21 cellular contexts compared by ENCODE assay signal in genomic region chr3:125556314-125556713, GRCh38. TPM values are rescaled to one million over a fixed set of nuclear protein-coding genes. Genes with fewer than 3 reads are reported as not detected.
DNase-seq lines count a peak whose midpoint lies in the region; ATAC-seq and TF ChIP-seq lines count a peak whose summit lies in the region.
"Had no signal": no experiment of that assay in that cellular context is flagged by ENCODE, and none has a peak within 500 bp of the region (broad histone marks: within the 10 kb centered on the region; RNA-seq: fewer than 3 reads in every experiment).

No MANE protein-coding gene starts in this region.

- no peak overlapping the region for H3K9ac ChIP-seq in adipocyte (ENCODE audit: low read length)

- peaks cover 14 to 15% of the 10 kb centered on the region in 2 donors for H3K36me3 Mint-ChIP-seq in activated naive CD4-positive, alpha-beta T cell treated with anti-CD3 and anti-CD28 coated beads, Interleukin-2, amount 50 U/mL, for 72 hours
- peaks cover 62% of the 10 kb centered on the region for H3K36me3 Mint-ChIP-seq in stimulated activated effector memory CD8-positive, alpha-beta T cell treated with anti-CD3 and anti-CD28 coated beads, Interleukin-12 subunit alpha, Interleukin-12 subunit beta, amount 100 ng/mL, for 72 hours

- H3K4me1 Mint-ChIP-seq in stimulated activated effector memory CD8-positive, alpha-beta T cell treated with anti-CD3 and anti-CD28 coated beads, Interleukin-12 subunit alpha, Interleukin-12 subunit beta, amount 100 ng/mL, for 72 hours, result no peaks in the 10 kb centered on the region
- H3K4me1 Mint-ChIP-seq: activated B cell treated with CpG ODN at 0.5 μM for 24 hours; activated naive CD8-positive, alpha-beta T cell treated with anti-CD3 and anti-CD28 coated beads, Interleukin-2, amount 10 ng/mL, durations not matched to agents 7 days and 5 days; T-cell had no signal

- H3K9me3 ChIP-seq in adipocyte (ENCODE audit: control insufficient read depth, low read length), result no peaks in the 10 kb centered on the region
- H3K9me3 ChIP-seq in lower lobe of right lung, result no peaks in the 10 kb centered on the region
- H3K9me3 ChIP-seq: Caco-2, left lung, thyroid gland had no signal

- no peak overlapping the region for H3K4me3 Mint-ChIP-seq in stimulated activated effector memory CD8-positive, alpha-beta T cell treated with anti-CD3 and anti-CD28 coated beads, Interleukin-12 subunit alpha, Interleukin-12 subunit beta, amount 100 ng/mL, for 72 hours
- H3K4me3 Mint-ChIP-seq: activated B cell treated with CpG ODN at 0.5 μM for 24 hours; activated naive CD8-positive, alpha-beta T cell treated with anti-CD3 and anti-CD28 coated beads, Interleukin-2, amount 10 ng/mL, durations not matched to agents 7 days and 5 days; natural killer cell; T-cell had no signal

- TF ChIP-seq CTCF in foreskin fibroblast (IDR thresholded peaks at IDR 0.05; ENCODE audit: low read depth, low read length) (no peak), lower lobe of right lung (IDR thresholded peaks at IDR 0.05) (no peak)

- peak; percentile 47 to 57 for ATAC-seq in activated naive CD4-positive, alpha-beta T cell treated with anti-CD3 and anti-CD28 coated beads, Interleukin-2, amount 50 U/mL, for 72 hours
- ATAC-seq in stimulated activated effector memory CD8-positive, alpha-beta T cell treated with anti-CD3 and anti-CD28 coated beads, Interleukin-12 subunit alpha, Interleukin-12 subunit beta, amount 100 ng/mL, for 72 hours, result peak; percentile 34
- ATAC-seq in sciatic nerve (no peak), lower lobe of right lung (no peak)
- ATAC-seq: left lung, natural killer cell, T-cell had no signal

- H3K27me3 ChIP-seq in adipocyte (replicated peaks; ENCODE audit: control insufficient read depth, insufficient read depth, low read length) (no peaks in the 10 kb centered on the region), lower lobe of right lung (ENCODE audit: low read depth) (no peaks in the 10 kb centered on the region)
- H3K27me3 ChIP-seq: left lung, thyroid gland had no signal

- no peaks in the 10 kb centered on the region for H3K9me3 Mint-ChIP-seq in activated naive CD4-positive, alpha-beta T cell treated with anti-CD3 and anti-CD28 coated beads, Interleukin-2, amount 50 U/mL, for 72 hours
- H3K9me3 Mint-ChIP-seq in stimulated activated effector memory CD8-positive, alpha-beta T cell treated with anti-CD3 and anti-CD28 coated beads, Interleukin-12 subunit alpha, Interleukin-12 subunit beta, amount 100 ng/mL, for 72 hours, result no peaks in the 10 kb centered on the region
- H3K9me3 Mint-ChIP-seq: activated B cell treated with CpG ODN at 0.5 μM for 24 hours; activated naive CD8-positive, alpha-beta T cell treated with anti-CD3 and anti-CD28 coated beads, Interleukin-2, amount 10 ng/mL, durations not matched to agents 7 days and 5 days; natural killer cell; T-cell had no signal

- intact Hi-C loops in sciatic nerve (cut with DNase I), result no loop called here
- intact Hi-C loops in lower lobe of right lung (cut with DNase I), result no loop called here

- H3K4me3 ChIP-seq in adipocyte (ENCODE audit: low read length) (no peak overlapping the region), foreskin fibroblast (ENCODE audit: low read depth in 1 of 2, low read length in 2 of 2) (no peak overlapping the region), lower lobe of right lung (no peak overlapping the region)
- H3K4me3 ChIP-seq: coronary artery, left lung, thyroid gland had no signal

- H3K4me1 ChIP-seq in adipocyte (ENCODE audit: control insufficient read depth, insufficient read depth, low read length) (no peaks in the 10 kb centered on the region), lower lobe of right lung (no peaks in the 10 kb centered on the region)
- H3K4me1 ChIP-seq: Caco-2, left lung, thyroid gland had no signal

- no peak overlapping the region for H3K27ac Mint-ChIP-seq in activated naive CD4-positive, alpha-beta T cell treated with anti-CD3 and anti-CD28 coated beads, Interleukin-2, amount 50 U/mL, for 72 hours
- H3K27ac Mint-ChIP-seq in stimulated activated effector memory CD8-positive, alpha-beta T cell treated with anti-CD3 and anti-CD28 coated beads, Interleukin-12 subunit alpha, Interleukin-12 subunit beta, amount 100 ng/mL, for 72 hours, result peak overlapping the region; percentile 67
- H3K27ac Mint-ChIP-seq: activated B cell treated with CpG ODN at 0.5 μM for 24 hours; activated naive CD8-positive, alpha-beta T cell treated with anti-CD3 and anti-CD28 coated beads, Interleukin-2, amount 10 ng/mL, durations not matched to agents 7 days and 5 days; natural killer cell; T-cell had no signal

- no peak for DNase-seq in activated naive CD4-positive, alpha-beta T cell treated with anti-CD3 and anti-CD28 coated beads, Interleukin-2, amount 50 U/mL, for 72 hours (ENCODE audit: low spot score in 2 of 2)
- no peak for DNase-seq in activated naive CD4-positive, alpha-beta T cell (lab: John Stamatoyannopoulos, UW)
- DNase-seq in adipocyte (ENCODE audit: low read depth) (peak; percentile 56), foreskin fibroblast (peak; percentile 18 to 49), NCI-H2227 (lab: John Stamatoyannopoulos, UW; ENCODE audit: unreplicated experiment) (no peak), sciatic nerve (ENCODE audit: low spot score) (no peak), lower lobe of right lung (no peak)
- no peak for DNase-seq in stimulated activated effector memory CD8-positive, alpha-beta T cell treated with anti-CD3 and anti-CD28 coated beads, Interleukin-12 subunit alpha, Interleukin-12 subunit beta, amount 100 ng/mL, for 72 hours (ENCODE audit: low spot score in 2 of 2)
- DNase-seq: activated B cell treated with CpG ODN at 0.5 μM for 24 hours; activated CD8-positive, alpha-beta memory T cell treated with anti-CD3 and anti-CD28 coated beads, Interleukin-2, amount 50 U/mL, for 4 hours; activated naive CD8-positive, alpha-beta T cell treated with anti-CD3 and anti-CD28 coated beads, Interleukin-2, amount 10 ng/mL, durations not matched to agents 7 days and 5 days; Caco-2; hippocampal formation; left lung; natural killer cell; NCI-H2081 treated with DMSO at 0.1 percent for 48 hours; retina; stimulated activated CD4-positive, alpha-beta T cell treated with anti-CD3 and anti-CD28 coated beads, Interleukin-2, amount 100 ng/mL, for 24 hours; T-cell; thyroid gland had no signal

- H3K27ac ChIP-seq in lower lobe of right lung, result no peak overlapping the region
- H3K27ac ChIP-seq: coronary artery, left lung, thyroid gland had no signal

- peaks cover 90% of the 10 kb centered on the region for H3K36me3 ChIP-seq in adipocyte (ENCODE audit: control insufficient read depth, insufficient read depth, low read length, severe bottlenecking)
- H3K36me3 ChIP-seq in lower lobe of right lung, result peaks cover 88% of the 10 kb centered on the region

RNA-seq across cellular contexts. Expression of gene SNX4, which starts 36.3 kb away (rescaled TPM):
- 10 to 100 TPM; 26.2 to 32.2 TPM for total RNA-seq in activated naive CD4-positive, alpha-beta T cell treated with anti-CD3 and anti-CD28 coated beads, Interleukin-2, amount 50 U/mL, for 72 hours
- total RNA-seq in sciatic nerve, result 36.8 TPM
- 36.8 TPM for total RNA-seq in lower lobe of right lung

RNA-seq across cellular contexts. Expression of gene OSBPL11, which starts 39.0 kb away (rescaled TPM):
- total RNA-seq in activated naive CD4-positive, alpha-beta T cell treated with anti-CD3 and anti-CD28 coated beads, Interleukin-2, amount 50 U/mL, for 72 hours, result 10 to 100 TPM in 1 of 2 donors, 1 to 10 TPM in 1; 8.5 to 10.0 TPM
- 14.8 TPM for total RNA-seq in sciatic nerve
- total RNA-seq in lower lobe of right lung, result 29.9 TPM

Comparison
In these comparisons a context has a peak if more than half of its experiments do, and no peak if none do; other contexts are left out.
1. ATAC-seq: peak in activated naive CD4-positive, alpha-beta T cell treated with anti-CD3 and anti-CD28 coated beads, Interleukin-2, amount 50 U/mL, for 72 hours (2 of 2) and stimulated activated effector memory CD8-positive, alpha-beta T cell treated with anti-CD3 and anti-CD28 coated beads, Interleukin-12 subunit alpha, Interleukin-12 subunit beta, amount 100 ng/mL, for 72 hours (single experiment); none in sciatic nerve (single experiment) and lower lobe of right lung (0 of 2).
2. DNase-seq: peak in adipocyte (single experiment) and foreskin fibroblast (2 of 2); none in activated naive CD4-positive, alpha-beta T cell treated with anti-CD3 and anti-CD28 coated beads, Interleukin-2, amount 50 U/mL, for 72 hours (0 of 2), activated naive CD4-positive, alpha-beta T cell (0 of 4), stimulated activated effector memory CD8-positive, alpha-beta T cell treated with anti-CD3 and anti-CD28 coated beads, Interleukin-12 subunit alpha, Interleukin-12 subunit beta, amount 100 ng/mL, for 72 hours (0 of 2), NCI-H2227 (single experiment), sciatic nerve (single experiment) and lower lobe of right lung (single experiment).